Comparison of ENCODE assay signal across 10 cellular contexts in the genomic region with DNA sequence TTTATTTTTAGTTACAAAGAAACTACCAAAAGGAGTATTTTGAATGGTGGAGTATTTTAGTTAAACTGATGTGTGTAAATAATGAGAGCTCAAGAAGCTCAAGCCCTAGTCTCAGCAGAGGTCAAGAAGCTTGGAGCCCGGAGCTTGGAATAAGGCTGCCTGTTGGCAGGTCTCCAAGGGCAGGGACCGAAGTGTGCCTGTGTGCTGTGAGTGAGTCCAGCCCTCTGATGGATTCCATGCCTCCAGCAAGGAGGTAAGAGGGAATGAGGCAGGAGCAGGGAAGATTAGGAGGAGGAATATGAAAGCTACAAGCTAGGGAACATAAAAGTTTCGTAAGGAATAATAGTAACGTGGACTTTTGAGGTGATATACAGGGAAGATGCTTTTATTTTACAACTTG. TPM values are rescaled to one million over a fixed set of nuclear protein-coding genes. Genes with fewer than 3 reads are reported as not detected.
DNase-seq lines count a peak whose midpoint lies in the region; ATAC-seq and TF ChIP-seq lines count a peak whose summit lies in the region.
"Had no signal": no experiment of that assay in that cellular context is flagged by ENCODE, and none has a peak within 500 bp of the region (broad histone marks: within the 10 kb centered on the region; RNA-seq: fewer than 3 reads in every experiment).

No MANE protein-coding gene starts in this region.

- no peaks in the 10 kb centered on the region for H3K27me3 ChIP-seq in KMS-11 (ENCODE audit: insufficient read depth, low read depth)
- H3K27me3 ChIP-seq in left lung = no peaks in the 10 kb centered on the region
- no peaks in the 10 kb centered on the region for H3K27me3 ChIP-seq in thoracic aorta (replicated peaks; ENCODE audit: insufficient read depth)

- H3K79me2 ChIP-seq in KMS-11 (ENCODE audit: insufficient read depth, low read depth) = peaks cover 83% of the 10 kb centered on the region

- DNase-seq in cerebellum (ENCODE audit: low spot score) = peak; percentile 35
- DNase-seq in left lung = peak in 1 of 2 donors; percentile 84
- DNase-seq in thoracic aorta (ENCODE audit: low spot score) = no peak
- DNase-seq in ACHN = no peak
- DNase-seq in stimulated activated CD4-positive, alpha-beta T cell treated with anti-CD3 and anti-CD28 coated beads, Interleukin-4, amount 100 ng/mL, for 1 hour = no peak
- DNase-seq in activated CD4-positive, alpha-beta T cell treated with anti-CD3 and anti-CD28 coated beads for 4 hours = no peak
- DNase-seq: activated T-cell treated with anti-CD3 and anti-CD28 coated beads, Interleukin-2, amount 50 U/mL, for 48 hours; retina had no signal

- H3K27ac ChIP-seq in KMS-11 (peak overlapping the region; percentile 51; the same call in 1 of the 2 replicates), left lung (peak overlapping the region in 1 of 2 donors; percentile 67), thoracic aorta (peak overlapping the region; percentile 0 to 55)

- TF ChIP-seq CTCF in KMS-11 (conservative IDR thresholded peaks at IDR 0.05; ENCODE audit: low read depth, low read length) (no peak), left lung (IDR thresholded peaks at IDR 0.05) (no peak), thoracic aorta (IDR thresholded peaks at IDR 0.05) (no peak)

- peak overlapping the region; percentile 33; the same call in 1 of the 2 replicates for H3K4me2 ChIP-seq in KMS-11

- ATAC-seq in left lung = peak; percentile 71
- ATAC-seq in thoracic aorta (ENCODE audit: insufficient number of reproducible peaks, low FRiP score, low read depth) = no peak
- ATAC-seq: HCT116 had no signal

- peaks cover 42% of the 10 kb centered on the region for H3K4me1 ChIP-seq in KMS-11 (ENCODE audit: low read depth, poor library complexity, severe bottlenecking)
- peaks cover 26 to 56% of the 10 kb centered on the region in 2 donors for H3K4me1 ChIP-seq in left lung
- H3K4me1 ChIP-seq in thoracic aorta (ENCODE audit: control insufficient read depth in 1 of 2, low read depth in 2 of 2) = peaks cover 33 to 45% of the 10 kb centered on the region in 2 donors

- intact Hi-C loops in left lung (cut with DNase I) = no loop called here

- H3K9me3 ChIP-seq in left lung = no peaks in the 10 kb centered on the region
- no peaks in the 10 kb centered on the region for H3K9me3 ChIP-seq in thoracic aorta

- H2AFZ ChIP-seq in KMS-11 (ENCODE audit: low read depth) = no peak overlapping the region

- H3K9ac ChIP-seq in KMS-11 = no peak overlapping the region

- H4K20me1 ChIP-seq in KMS-11 (ENCODE audit: insufficient read depth) = no peaks in the 10 kb centered on the region

- in situ Hi-C loops in ACHN (cut with HindIII; ENCODE audit: low pct_ligation_motif_present, low pct_unique_long_range_greater_than_20kb, low sequenced_read_pairs) = no loop called here

- 0 out of 2 replicates have a peak, but pooled peaks cover 5% of the 10 kb centered on the region for H3K36me3 ChIP-seq in KMS-11 (ENCODE audit: insufficient read depth)
- H3K36me3 ChIP-seq in left lung = peaks cover 0 to 21% of the 10 kb centered on the region in 2 donors
- peaks cover 6% of the 10 kb centered on the region for H3K36me3 ChIP-seq in thoracic aorta

- H3K4me3 ChIP-seq in KMS-11 (IDR thresholded peaks at IDR 0.05; ENCODE audit: insufficient read depth, low read depth, low read length) = no peak overlapping the region
- no peak overlapping the region for H3K4me3 ChIP-seq in left lung
- no peak overlapping the region for H3K4me3 ChIP-seq in thoracic aorta

RNA-seq across cellular contexts. Expression of a gene that starts 4.4 kb away (rescaled TPM):
- total RNA-seq in cerebellum (24.5 TPM), left lung (10 to 100 TPM; 61.4 to 63.4 TPM), thoracic aorta (10 to 100 TPM; 17.9 to 20.9 TPM)

RNA-seq across cellular contexts. Expression of a gene that starts 24.3 kb away (rescaled TPM):
- 46.6 TPM for total RNA-seq in cerebellum
- total RNA-seq in left lung = 10 to 100 TPM; 40.6 to 65.8 TPM
- total RNA-seq in thoracic aorta = 10 to 100 TPM; 34.8 to 59.8 TPM
